Comparison of ENCODE assay signal across 15 cellular contexts in genomic region chr17:28076138-28076537, GRCh38.
"Had no signal": no experiment of that assay in that cellular context is flagged by ENCODE, and none has a peak within 500 bp of the region (broad histone marks: within the 10 kb centered on the region; RNA-seq: fewer than 3 reads in every experiment).

No MANE protein-coding gene starts in this region.

- H3K27me3 Mint-ChIP-seq: stimulated activated naive B cell treated with anti-CD40 and anti-IgM and Interleukin-4, amounts not matched to agents 10 μg/mL and 1 μg/mL and 100 μg/mL, for 72 hours had no signal

- H3K4me1 ChIP-seq: ascending aorta, upper lobe of right lung had no signal

- H3K4me3 Mint-ChIP-seq: mesothelial cell of epicardium; stimulated activated naive B cell treated with anti-CD40 and anti-IgM and Interleukin-4, amounts not matched to agents 10 μg/mL and 1 μg/mL and 100 μg/mL, for 72 hours had no signal

- H3K27me3 ChIP-seq: ascending aorta, upper lobe of right lung had no signal

- H3K4me3 ChIP-seq: ascending aorta, lung, thoracic aorta, upper lobe of right lung had no signal

- H3K36me3 ChIP-seq: ascending aorta, thoracic aorta, upper lobe of right lung had no signal

- DNase-seq: activated CD4-positive, CD25-positive, alpha-beta regulatory T cell treated with anti-CD3 and anti-CD28 coated beads, Interleukin-2, amount 50 U/mL, for 72 hours; activated naive CD4-positive, alpha-beta T cell treated with Interleukin-2 at 50 U/mL for 16 hours; activated T-cell treated with anti-CD3 and anti-CD28 coated beads, Interleukin-2, amount 50 U/mL, for 1 hour; cerebellar nuclear complex; cortex of kidney; hypothalamus; occipital lobe; retina; stimulated activated naive B cell treated with anti-CD40 and anti-IgM and Interleukin-4, amounts not matched to agents 10 μg/mL and 1 μg/mL and 100 μg/mL, for 72 hours; SW 1271; upper lobe of right lung had no signal

- ATAC-seq: stimulated activated naive B cell treated with anti-CD40 and anti-IgM and Interleukin-4, amounts not matched to agents 10 μg/mL and 1 μg/mL and 100 μg/mL, for 72 hours; upper lobe of right lung had no signal

- H3K27ac ChIP-seq: ascending aorta, thoracic aorta, upper lobe of right lung had no signal
